ENCODE assay signal across 24 cellular contexts in the genomic region with DNA sequence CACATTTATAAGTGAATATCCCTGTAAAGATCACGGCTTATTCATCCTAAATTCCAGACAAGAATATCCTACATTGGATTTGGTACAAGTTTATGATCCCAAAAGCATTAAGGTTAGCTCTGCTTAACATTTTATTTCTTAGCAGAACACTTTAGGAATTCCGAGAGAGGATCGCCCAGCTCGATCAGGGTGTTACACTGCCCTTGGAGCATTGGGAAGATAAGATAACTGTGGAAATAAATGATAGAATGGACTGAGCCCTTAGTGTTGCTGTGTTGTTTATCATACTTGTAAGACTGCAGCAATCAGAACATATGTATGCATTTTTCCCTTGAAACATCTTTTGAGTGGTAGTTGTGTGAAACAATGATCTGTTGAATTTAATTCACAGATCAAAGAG.
DNase-seq lines count a peak whose midpoint lies in the region; ATAC-seq, FAIRE-seq and TF ChIP-seq lines count a peak whose summit lies in the region.
"Had no signal": no experiment of that assay in that cellular context is flagged by ENCODE, and none has a peak within 500 bp of the region (broad histone marks: within the 10 kb centered on the region; RNA-seq: fewer than 3 reads in every experiment).

No MANE protein-coding gene starts in this region.

- H3K27ac ChIP-seq in heart left ventricle: peak overlapping the region in 7 of 12 donors; percentile 7 to 71 (median 49)
- peak overlapping the region; percentile 59 to 68 (median 62) for H3K27ac ChIP-seq in esophagus muscularis mucosa (replicated peaks in 1 of 4)
- peak overlapping the region; percentile 26 for H3K27ac ChIP-seq in vagina

- peaks cover 28% of the 10 kb centered on the region for H3K4me1 Mint-ChIP-seq in nephron
- H3K4me1 Mint-ChIP-seq: activated CD8-positive, alpha-beta memory T cell treated with anti-CD3 and anti-CD28 coated beads, Interleukin-2, amount 10 ng/mL, durations not matched to agents 7 days and 5 days; activated naive CD8-positive, alpha-beta T cell treated with anti-CD3 and anti-CD28 coated beads, Interleukin-2, amount 50 U/mL, for 24 hours; neural crest cell; stimulated activated naive CD8-positive, alpha-beta T cell treated with anti-CD3 and anti-CD28 coated beads, Interleukin-15, amount 100 ng/mL, for 72 hours; T-cell had no signal

- no peaks in the 10 kb centered on the region for H3K36me3 ChIP-seq in heart left ventricle
- no peaks in the 10 kb centered on the region for H3K36me3 ChIP-seq in esophagus muscularis mucosa
- H3K36me3 ChIP-seq in vagina: no peaks in the 10 kb centered on the region
- H3K36me3 ChIP-seq: BE2C, spleen had no signal

- H3K4me3 ChIP-seq in heart left ventricle: no peak overlapping the region
- no peak overlapping the region for H3K4me3 ChIP-seq in esophagus muscularis mucosa
- H3K4me3 ChIP-seq in vagina: no peak overlapping the region
- H3K4me3 ChIP-seq: dorsolateral prefrontal cortex, spleen had no signal

- ATAC-seq in heart left ventricle (no peak), GM18858 (IDR thresholded peaks at IDR 0.05; ENCODE audit: unreplicated experiment) (no peak)
- ATAC-seq: activated CD8-positive, alpha-beta memory T cell treated with anti-CD3 and anti-CD28 coated beads, Interleukin-2, amount 10 ng/mL, durations not matched to agents 7 days and 5 days; activated naive CD8-positive, alpha-beta T cell treated with anti-CD3 and anti-CD28 coated beads, Interleukin-2, amount 50 U/mL, for 24 hours; stimulated activated naive CD8-positive, alpha-beta T cell treated with anti-CD3 and anti-CD28 coated beads, Interleukin-15, amount 100 ng/mL, for 72 hours; T-cell had no signal

- H3K27ac Mint-ChIP-seq in nephron: peak overlapping the region; percentile 65 to 83 (median 72)
- H3K27ac Mint-ChIP-seq: activated CD8-positive, alpha-beta memory T cell treated with anti-CD3 and anti-CD28 coated beads, Interleukin-2, amount 10 ng/mL, durations not matched to agents 7 days and 5 days; activated naive CD8-positive, alpha-beta T cell treated with anti-CD3 and anti-CD28 coated beads, Interleukin-2, amount 50 U/mL, for 24 hours; activated T-helper 2 cell treated with anti-CD3 and anti-CD28 coated beads, Interferon-gamma antibody, Interleukin-2, Interleukin-4, amounts not matched to agents 10 μg/mL and 5 μg/mL and 100 μg/mL, durations not matched to agents 14 hours and 24 hours and 36 hours; progenitor cell of endocrine pancreas; stimulated activated naive CD8-positive, alpha-beta T cell treated with anti-CD3 and anti-CD28 coated beads, Interleukin-15, amount 100 ng/mL, for 72 hours; T-cell had no signal

- H3K27me3 Mint-ChIP-seq in nephron (ENCODE audit: low read depth): no peaks in the 10 kb centered on the region
- H3K27me3 Mint-ChIP-seq: activated CD8-positive, alpha-beta memory T cell treated with anti-CD3 and anti-CD28 coated beads, Interleukin-2, amount 10 ng/mL, durations not matched to agents 7 days and 5 days; activated naive CD8-positive, alpha-beta T cell treated with anti-CD3 and anti-CD28 coated beads, Interleukin-2, amount 50 U/mL, for 24 hours; progenitor cell of endocrine pancreas; stimulated activated naive CD8-positive, alpha-beta T cell treated with anti-CD3 and anti-CD28 coated beads, Interleukin-15, amount 100 ng/mL, for 72 hours; T-cell had no signal

- 41 to 47% (median 45%) methylated on average over 4 of the region's 4 CpGs for WGBS in heart left ventricle, 4 donors
- 44% methylated on average over 4 of the region's 4 CpGs for WGBS in esophagus muscularis mucosa

- H3K4me1 ChIP-seq in heart left ventricle: peaks cover 0 to 26% (median 20%) of the 10 kb centered on the region in 12 donors
- peaks cover 16 to 33% (median 23%) of the 10 kb centered on the region in 4 donors for H3K4me1 ChIP-seq in esophagus muscularis mucosa
- peaks cover 18% of the 10 kb centered on the region for H3K4me1 ChIP-seq in vagina
- H3K4me1 ChIP-seq: spleen had no signal

- TF ChIP-seq CTCF in heart left ventricle (IDR thresholded peaks at IDR 0.05) (no peak), esophagus muscularis mucosa (IDR thresholded peaks at IDR 0.05) (no peak), nephron (IDR thresholded peaks at IDR 0.05; ENCODE audit: unreplicated experiment in 3 of 3) (no peak), vagina (IDR thresholded peaks at IDR 0.05) (no peak)

- H3K9me3 ChIP-seq in heart left ventricle: no peaks in the 10 kb centered on the region
- H3K9me3 ChIP-seq in esophagus muscularis mucosa: no peaks in the 10 kb centered on the region
- no peaks in the 10 kb centered on the region for H3K9me3 ChIP-seq in vagina
- H3K9me3 ChIP-seq: BE2C, spleen had no signal

- H3K9me3 Mint-ChIP-seq in nephron: no peaks in the 10 kb centered on the region
- H3K9me3 Mint-ChIP-seq: activated T-helper 2 cell treated with anti-CD3 and anti-CD28 coated beads, Interferon-gamma antibody, Interleukin-2, Interleukin-4, amounts not matched to agents 10 μg/mL and 5 μg/mL and 100 μg/mL, durations not matched to agents 14 hours and 24 hours and 36 hours; neural crest cell; stimulated activated naive CD8-positive, alpha-beta T cell treated with anti-CD3 and anti-CD28 coated beads, Interleukin-15, amount 100 ng/mL, for 72 hours had no signal

- no peaks in the 10 kb centered on the region for H3K36me3 Mint-ChIP-seq in nephron (ENCODE audit: low read depth)
- H3K36me3 Mint-ChIP-seq: activated CD8-positive, alpha-beta memory T cell treated with anti-CD3 and anti-CD28 coated beads, Interleukin-2, amount 10 ng/mL, durations not matched to agents 7 days and 5 days; T-cell had no signal

- H3K27me3 ChIP-seq in heart left ventricle (no peaks in the 10 kb centered on the region), esophagus muscularis mucosa (no peaks in the 10 kb centered on the region), vagina (no peaks in the 10 kb centered on the region)
- H3K27me3 ChIP-seq: BE2C, dorsolateral prefrontal cortex, spleen had no signal

- H3K4me3 Mint-ChIP-seq in nephron: no peak overlapping the region
- H3K4me3 Mint-ChIP-seq: activated CD8-positive, alpha-beta memory T cell treated with anti-CD3 and anti-CD28 coated beads, Interleukin-2, amount 10 ng/mL, durations not matched to agents 7 days and 5 days; activated naive CD8-positive, alpha-beta T cell treated with anti-CD3 and anti-CD28 coated beads, Interleukin-2, amount 50 U/mL, for 24 hours; neural crest cell; stimulated activated naive CD8-positive, alpha-beta T cell treated with anti-CD3 and anti-CD28 coated beads, Interleukin-15, amount 100 ng/mL, for 72 hours; T-cell had no signal

- no peak for DNase-seq in heart left ventricle
- DNase-seq in cardiac septum (ENCODE audit: low spot score): no peak
- no peak for DNase-seq in esophagus muscularis mucosa (ENCODE audit: extremely low spot score)
- DNase-seq in vagina (ENCODE audit: extremely low spot score in 2 of 2): no peak
- DNase-seq in GM12892 (ENCODE audit: insufficient read length): no peak
- DNase-seq in activated CD4-positive, CD25-positive, alpha-beta regulatory T cell (lab: John Stamatoyannopoulos, UW): no peak
- DNase-seq: 8988T; activated CD4-positive, alpha-beta T cell treated with anti-CD3 and anti-CD28 coated beads for 4 hours; activated CD8-positive, alpha-beta memory T cell treated with anti-CD3 and anti-CD28 coated beads, Interleukin-2, amount 10 ng/mL, durations not matched to agents 7 days and 5 days; activated naive CD8-positive, alpha-beta T cell treated with anti-CD3 and anti-CD28 coated beads, Interleukin-2, amount 50 U/mL, for 24 hours; BE2C; dorsolateral prefrontal cortex; NCI-H1694; spleen; stimulated activated CD4-positive, alpha-beta T cell treated with anti-CD3 and anti-CD28 coated beads, Interleukin-4, amount 100 ng/mL, for 24 hours; stimulated activated naive CD8-positive, alpha-beta T cell treated with anti-CD3 and anti-CD28 coated beads, Interleukin-15, amount 100 ng/mL, for 72 hours; T-cell had no signal

- TF ChIP-seq EP300 in esophagus muscularis mucosa (IDR thresholded peaks at IDR 0.05): no peak

- no peak for TF ChIP-seq POLR2A in heart left ventricle (IDR thresholded peaks at IDR 0.05)
- no peak for TF ChIP-seq POLR2A in esophagus muscularis mucosa (IDR thresholded peaks at IDR 0.05; ENCODE audit: low read depth)
- TF ChIP-seq POLR2A in vagina (IDR thresholded peaks at IDR 0.05): no peak
- TF ChIP-seq POLR2A in GM12892 (IDR thresholded peaks at IDR 0.05; ENCODE audit: low read depth, low read length): no peak

- no peak for FAIRE-seq in GM12892 (lab: Jason Lieb, UNC)
- FAIRE-seq: frontal cortex, HTR-8/SVneo had no signal

- intact Hi-C loops in heart left ventricle (cut with DNase I): no loop called here
- intact Hi-C loops in cardiac septum (cut with DNase I): no loop called here
- intact Hi-C loops in esophagus muscularis mucosa (cut with DNase I): no loop called here
- intact Hi-C loops in vagina (cut with DNase I): no loop called here
